Comparison of ENCODE assay signal across 27 cellular contexts in genomic region chr6:48614326-48614725, GRCh38.
"Had no signal": no experiment of that assay in that cellular context is flagged by ENCODE, and none has a peak within 500 bp of the region (broad histone marks: within the 10 kb centered on the region; RNA-seq: fewer than 3 reads in every experiment).

No MANE protein-coding gene starts in this region.

- H3K9ac ChIP-seq: neural progenitor cell, parathyroid adenoma had no signal

- H3K27ac Mint-ChIP-seq: naive B cell; naive thymus-derived CD8-positive, alpha-beta T cell; natural killer cell treated with Interleukin-12 subunit alpha and Interleukin-12 subunit beta and Interleukin-15 and Interleukin-18, amount 100 ng/mL, for 72 hours; neural progenitor cell; progenitor cell of endocrine pancreas; stimulated activated effector memory CD8-positive, alpha-beta T cell treated with anti-CD3 and anti-CD28 coated beads, Interleukin-12 subunit alpha, Interleukin-12 subunit beta, amount 100 ng/mL, for 72 hours; stimulated activated naive B cell treated with anti-CD40 and anti-IgM and Interleukin-4, amounts not matched to agents 10 μg/mL and 1 μg/mL and 100 μg/mL, for 72 hours; stimulated activated naive CD8-positive, alpha-beta T cell treated with anti-CD3 and anti-CD28 coated beads, Interleukin-15, Interleukin-2, amounts not matched to agents 100 ng/mL and 50 ng/mL, for 24 hours; type B pancreatic cell had no signal

- H3K4me1 ChIP-seq: neural progenitor cell, parathyroid adenoma, psoas muscle, right lobe of liver, spleen, stomach, thyroid gland, tibial nerve, upper lobe of right lung, uterus had no signal

- H3K36me3 Mint-ChIP-seq: naive B cell; naive thymus-derived CD8-positive, alpha-beta T cell; natural killer cell treated with Interleukin-12 subunit alpha and Interleukin-12 subunit beta and Interleukin-15 and Interleukin-18, amount 100 ng/mL, for 72 hours; neural progenitor cell; stimulated activated effector memory CD8-positive, alpha-beta T cell treated with anti-CD3 and anti-CD28 coated beads, Interleukin-12 subunit alpha, Interleukin-12 subunit beta, amount 100 ng/mL, for 72 hours; stimulated activated naive B cell treated with anti-CD40 and anti-IgM and Interleukin-4, amounts not matched to agents 10 μg/mL and 1 μg/mL and 100 μg/mL, for 72 hours; type B pancreatic cell had no signal

- H3K36me3 ChIP-seq: neural progenitor cell, ovary, right lobe of liver, spleen, stomach, thoracic aorta, thyroid gland, tibial nerve, upper lobe of right lung, uterus had no signal

- H3K4me3 ChIP-seq: neural progenitor cell, ovary, psoas muscle, right lobe of liver, skin epidermis, smooth muscle cell, spleen, stomach, thoracic aorta, thyroid gland, tibial nerve, upper lobe of right lung, uterus had no signal

- H3K27ac ChIP-seq: neural progenitor cell, ovary, parathyroid adenoma, psoas muscle, right lobe of liver, skin epidermis, spleen, stomach, thoracic aorta, thyroid gland, tibial nerve, upper lobe of right lung, uterus had no signal

- H3K27me3 ChIP-seq: neural progenitor cell, ovary, right lobe of liver, spleen, stomach, thyroid gland, tibial nerve, upper lobe of right lung, uterus had no signal

- H3K9me3 Mint-ChIP-seq: type B pancreatic cell had no signal

- H3K4me1 Mint-ChIP-seq: naive B cell; naive thymus-derived CD8-positive, alpha-beta T cell; neural progenitor cell; stimulated activated effector memory CD8-positive, alpha-beta T cell treated with anti-CD3 and anti-CD28 coated beads, Interleukin-12 subunit alpha, Interleukin-12 subunit beta, amount 100 ng/mL, for 72 hours; stimulated activated naive B cell treated with anti-CD40 and anti-IgM and Interleukin-4, amounts not matched to agents 10 μg/mL and 1 μg/mL and 100 μg/mL, for 72 hours had no signal

- DNase-seq: naive B cell; naive thymus-derived CD8-positive, alpha-beta T cell; occipital lobe; ovary; psoas muscle; right lobe of liver; spleen; stimulated activated CD4-positive, alpha-beta T cell treated with anti-CD3 and anti-CD28 coated beads, Interleukin-12 subunit alpha, Interleukin-12 subunit beta, amount 100 ng/mL, for 4 hours; stimulated activated CD4-positive, alpha-beta T cell treated with anti-CD3 and anti-CD28 coated beads, Interleukin-1b, Interleukin-23, amount 100 ng/mL, for 48 hours; stimulated activated CD4-positive, alpha-beta T cell treated with anti-CD3 and anti-CD28 coated beads, Interleukin-4, amount 100 ng/mL, for 1 hour; stimulated activated naive B cell treated with anti-CD40 and anti-IgM and Interleukin-4, amounts not matched to agents 10 μg/mL and 1 μg/mL and 100 μg/mL, for 72 hours; stimulated activated naive CD4-positive, alpha-beta T cell treated with Interleukin-2 at 50 U/mL for 16 hours; stomach; thyroid gland; upper lobe of right lung; uterus had no signal

- H3K4me3 Mint-ChIP-seq: naive B cell; naive thymus-derived CD8-positive, alpha-beta T cell; natural killer cell treated with Interleukin-12 subunit alpha and Interleukin-12 subunit beta and Interleukin-15 and Interleukin-18, amount 100 ng/mL, for 72 hours; neural progenitor cell; stimulated activated effector memory CD8-positive, alpha-beta T cell treated with anti-CD3 and anti-CD28 coated beads, Interleukin-12 subunit alpha, Interleukin-12 subunit beta, amount 100 ng/mL, for 72 hours; stimulated activated naive B cell treated with anti-CD40 and anti-IgM and Interleukin-4, amounts not matched to agents 10 μg/mL and 1 μg/mL and 100 μg/mL, for 72 hours; stimulated activated naive CD8-positive, alpha-beta T cell treated with anti-CD3 and anti-CD28 coated beads, Interleukin-15, Interleukin-2, amounts not matched to agents 100 ng/mL and 50 ng/mL, for 24 hours; type B pancreatic cell had no signal

- H3K27me3 Mint-ChIP-seq: naive B cell; naive thymus-derived CD8-positive, alpha-beta T cell; natural killer cell treated with Interleukin-12 subunit alpha and Interleukin-12 subunit beta and Interleukin-15 and Interleukin-18, amount 100 ng/mL, for 72 hours; progenitor cell of endocrine pancreas; stimulated activated naive B cell treated with anti-CD40 and anti-IgM and Interleukin-4, amounts not matched to agents 10 μg/mL and 1 μg/mL and 100 μg/mL, for 72 hours; stimulated activated naive CD8-positive, alpha-beta T cell treated with anti-CD3 and anti-CD28 coated beads, Interleukin-15, Interleukin-2, amounts not matched to agents 100 ng/mL and 50 ng/mL, for 24 hours; type B pancreatic cell had no signal

- H3K9me3 ChIP-seq: ovary, psoas muscle, right lobe of liver, thoracic aorta, thyroid gland, upper lobe of right lung, uterus had no signal
